In genomic region chr15:82737975-82738374, GRCh38 we compare ENCODE assay signal across 23 cellular contexts. TPM values are rescaled to one million over a fixed set of nuclear protein-coding genes. Genes with fewer than 3 reads are reported as not detected.
A peak's percentile ranks its signal among the peaks of the same experiment; 100 is the strongest.
DNase-seq lines count a peak whose midpoint lies in the region; ATAC-seq and TF ChIP-seq lines count a peak whose summit lies in the region.
"Had no signal": no experiment of that assay in that cellular context is flagged by ENCODE, and none has a peak within 500 bp of the region (broad histone marks: within the 10 kb centered on the region; RNA-seq: fewer than 3 reads in every experiment).

No MANE protein-coding gene starts in this region.

- no peaks in the 10 kb centered on the region for H3K27me3 Mint-ChIP-seq in HFFc6 (ENCODE audit: insufficient read depth)
- H3K27me3 Mint-ChIP-seq: activated CD4-positive, alpha-beta T cell treated with anti-CD3 and anti-CD28 coated beads, Interleukin-2, amount 10 ng/mL, durations not matched to agents 24 days and 14 days; progenitor cell of endocrine pancreas; stimulated activated naive CD8-positive, alpha-beta T cell treated with anti-CD3 and anti-CD28 coated beads, Interleukin-15, amount 100 ng/mL, for 72 hours had no signal

- DNase-seq in Caki2 (ENCODE audit: low read depth) = peak; percentile 38
- peak; percentile 30 for DNase-seq in HFFc6
- DNase-seq in OCI-M1 (lab: John Stamatoyannopoulos, UW) = peak; percentile 3
- DNase-seq in foreskin keratinocyte = peak; percentile 49 to 79
- no peak for DNase-seq in GDM1 (lab: John Stamatoyannopoulos, UW)
- DNase-seq in left cardiac atrium = no peak
- no peak for DNase-seq in iPS-NIHi11 (ENCODE audit: low spot score)
- DNase-seq in stimulated activated CD4-positive, alpha-beta T cell treated with anti-CD3 and anti-CD28 coated beads, Interleukin-15, amount 100 ng/mL, for 24 hours = no peak
- DNase-seq: activated CD4-positive, alpha-beta T cell treated with anti-CD3 and anti-CD28 coated beads, Interleukin-2, amount 10 ng/mL, durations not matched to agents 24 days and 14 days; activated naive CD4-positive, alpha-beta T cell; activated T-cell treated with anti-CD3 and anti-CD28 coated beads, Interleukin-2, amount 50 U/mL, for 4 hours; Karpas-422; kidney glomerular epithelial cell; NCI-H2081 treated with DMSO at 0.1 percent for 48 hours; NCI-H524; sigmoid colon; stimulated activated naive CD8-positive, alpha-beta T cell treated with anti-CD3 and anti-CD28 coated beads, Interleukin-15, amount 100 ng/mL, for 72 hours; tibial artery had no signal

- in situ Hi-C loops in Caki2 (cut with HindIII; ENCODE audit: low pct_unique_long_range_greater_than_20kb, low sequenced_read_pairs) = no loop called here

- ATAC-seq in foreskin keratinocyte (peak; percentile 76), left cardiac atrium (no peak)
- ATAC-seq: activated T-cell treated with anti-CD3 and anti-CD28 coated beads, Interleukin-2, amount 50 U/mL, for 4 hours; SK-N-SH treated with all-trans-retinoic acid at 6 μM for 48 hours; stimulated activated naive CD8-positive, alpha-beta T cell treated with anti-CD3 and anti-CD28 coated beads, Interleukin-15, amount 100 ng/mL, for 72 hours had no signal

- 0 out of 2 replicates have a peak, but pooled peaks cover 6% of the 10 kb centered on the region for H3K9me3 Mint-ChIP-seq in HFFc6
- H3K9me3 Mint-ChIP-seq: activated CD4-positive, alpha-beta T cell treated with anti-CD3 and anti-CD28 coated beads, Interleukin-2, amount 10 ng/mL, durations not matched to agents 24 days and 14 days; activated T-cell treated with anti-CD3 and anti-CD28 coated beads, Interleukin-2, amount 50 U/mL, for 4 hours; stimulated activated naive CD8-positive, alpha-beta T cell treated with anti-CD3 and anti-CD28 coated beads, Interleukin-15, amount 100 ng/mL, for 72 hours had no signal

- peaks cover 10% of the 10 kb centered on the region; the same call in 1 of the 2 replicates for H3K36me3 Mint-ChIP-seq in HFFc6 (ENCODE audit: low read depth)

- peaks cover 30% of the 10 kb centered on the region for H3K4me1 Mint-ChIP-seq in HFFc6 (ENCODE audit: low read depth)
- H3K4me1 Mint-ChIP-seq: activated CD4-positive, alpha-beta T cell treated with anti-CD3 and anti-CD28 coated beads, Interleukin-2, amount 10 ng/mL, durations not matched to agents 24 days and 14 days; stimulated activated naive CD8-positive, alpha-beta T cell treated with anti-CD3 and anti-CD28 coated beads, Interleukin-15, amount 100 ng/mL, for 72 hours had no signal

- intact Hi-C loops in left cardiac atrium (cut with DNase I) = no loop called here

- H3K27me3 ChIP-seq in foreskin keratinocyte = no peaks in the 10 kb centered on the region
- H3K27me3 ChIP-seq: sigmoid colon, tibial artery had no signal

- H3K27ac ChIP-seq in foreskin keratinocyte = peak overlapping the region; percentile 43
- H3K27ac ChIP-seq: coronary artery, sigmoid colon, tibial artery, VCaP had no signal

- no peak overlapping the region for H3K4me3 Mint-ChIP-seq in HFFc6
- H3K4me3 Mint-ChIP-seq: activated CD4-positive, alpha-beta T cell treated with anti-CD3 and anti-CD28 coated beads, Interleukin-2, amount 10 ng/mL, durations not matched to agents 24 days and 14 days; activated T-cell treated with anti-CD3 and anti-CD28 coated beads, Interleukin-2, amount 50 U/mL, for 4 hours; stimulated activated naive CD8-positive, alpha-beta T cell treated with anti-CD3 and anti-CD28 coated beads, Interleukin-15, amount 100 ng/mL, for 72 hours had no signal

- peaks cover 30% of the 10 kb centered on the region for H3K4me1 ChIP-seq in foreskin keratinocyte
- H3K4me1 ChIP-seq: sigmoid colon, tibial artery had no signal

- TF ChIP-seq CTCF in HFFc6 (IDR thresholded peaks at IDR 0.05) = no peak
- TF ChIP-seq CTCF in foreskin keratinocyte (conservative IDR thresholded peaks at IDR 0.05) = no peak

- H3K27ac Mint-ChIP-seq in HFFc6 = peak overlapping the region; percentile 44
- H3K27ac Mint-ChIP-seq: activated CD4-positive, alpha-beta T cell treated with anti-CD3 and anti-CD28 coated beads, Interleukin-2, amount 10 ng/mL, durations not matched to agents 24 days and 14 days; progenitor cell of endocrine pancreas had no signal

RNA-seq across cellular contexts. Expression of gene AP3B2, which starts 28.3 kb away (rescaled TPM):
- total RNA-seq in Caki2 (2014; rRNA removed; shearing (Covaris generic); ENCODE audit: low replicate concordance) = 5.3 and 6.7 TPM in 2 replicates
- not detected for total RNA-seq in HFFc6 (2021; fragmentation: NEBNext Ultra II Directional; extraction: Animal tissue kit (Norgen Biotek cat#: 25700))
- 0.31 and 0.63 TPM in 2 replicates for total RNA-seq in foreskin keratinocyte
- polyA plus RNA-seq in foreskin keratinocyte = 0.11 and 0.57 TPM in 2 replicates
- total RNA-seq in left cardiac atrium = 1 to 10 TPM in 1 of 2 donors, under 1 TPM in 1; 0.34 to 1.4 TPM
- total RNA-seq: activated CD4-positive, alpha-beta T cell treated with anti-CD3 and anti-CD28 coated beads, Interleukin-2, amount 10 ng/mL, durations not matched to agents 24 days and 14 days; myocyte had no signal

Comparison
In these comparisons a context has a peak if more than half of its experiments do, and no peak if none do; other contexts are left out.
1. DNase-seq: peak in Caki2 (single experiment), HFFc6 (single experiment), OCI-M1 (single experiment) and foreskin keratinocyte (2 of 2); none in GDM1 (single experiment), left cardiac atrium (single experiment), iPS-NIHi11 (single experiment) and stimulated activated CD4-positive, alpha-beta T cell treated with anti-CD3 and anti-CD28 coated beads, Interleukin-15, amount 100 ng/mL, for 24 hours (single experiment).